9 cellular contexts compared by ENCODE assay signal in the genomic region with DNA sequence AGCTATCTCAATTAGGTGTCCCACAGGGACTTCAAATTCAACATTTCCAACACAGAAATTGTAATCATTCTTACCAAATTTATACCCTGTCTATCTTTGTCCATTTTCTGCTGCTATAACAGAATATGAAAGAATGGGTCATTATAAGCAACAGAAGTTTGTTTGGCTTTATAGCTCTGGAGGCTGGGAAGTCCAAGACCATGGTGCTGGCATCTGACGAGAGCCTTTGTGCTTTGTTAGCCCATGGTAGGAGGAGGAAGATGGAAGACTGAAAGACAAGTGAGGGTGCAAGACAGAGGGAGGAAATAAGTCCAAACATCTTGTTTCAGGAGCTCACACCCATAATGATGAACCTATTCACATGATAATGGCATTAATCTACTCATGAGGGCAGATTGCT.
"Had no signal": no experiment of that assay in that cellular context is flagged by ENCODE, and none has a peak within 500 bp of the region (broad histone marks: within the 10 kb centered on the region; RNA-seq: fewer than 3 reads in every experiment).

No MANE protein-coding gene starts in this region.

- H3K9ac ChIP-seq: GM23248 had no signal

- H3K4me3 Mint-ChIP-seq: HFFc6, IgD-negative memory B cell had no signal

- DNase-seq: GM23248, GOT3, H7, HFFc6, KBM-7 had no signal

- H3K27me3 Mint-ChIP-seq: IgD-negative memory B cell had no signal

- FAIRE-seq: HTR-8/SVneo had no signal

- ATAC-seq: HCT116 had no signal

- H3K27ac Mint-ChIP-seq: HFFc6, IgD-negative memory B cell had no signal

- H3K27ac ChIP-seq: GM23248 had no signal

- H2AFZ ChIP-seq: GM23248 had no signal

- H3K9me3 ChIP-seq: HAP-1 had no signal

- H3K4me3 ChIP-seq: GM23248, HAP-1 had no signal

- H3K36me3 ChIP-seq: HAP-1 had no signal
